In genomic region chr2:143261986-143262784, GRCh38 we compare ENCODE assay signal across 9 cellular contexts.
A peak's percentile ranks its signal among the peaks of the same experiment; 100 is the strongest.
DNase-seq lines count a peak whose midpoint lies in the region; ATAC-seq and TF ChIP-seq lines count a peak whose summit lies in the region.
"Had no signal": no experiment of that assay in that cellular context is flagged by ENCODE, and none has a peak within 500 bp of the region (broad histone marks: within the 10 kb centered on the region; RNA-seq: fewer than 3 reads in every experiment).

No MANE protein-coding gene starts in this region.

- peak overlapping the region; percentile 65 for H3K4me3 Mint-ChIP-seq in activated naive CD4-positive, alpha-beta T cell treated with anti-CD3 and anti-CD28 coated beads for 36 hours
- no peak overlapping the region for H3K4me3 Mint-ChIP-seq in stimulated activated naive B cell treated with anti-CD40 and anti-IgM and Interleukin-4, amounts not matched to agents 10 μg/mL and 1 μg/mL and 100 μg/mL, for 72 hours
- no peak overlapping the region for H3K4me3 Mint-ChIP-seq in osteocyte (ENCODE audit: unreplicated experiment)

- peak overlapping the region; percentile 72 for H3K4me2 ChIP-seq in Loucy (ENCODE audit: low read depth, low read length, poor library complexity, severe bottlenecking)

- H3K4me3 ChIP-seq in left ventricle myocardium inferior (no peak overlapping the region), right atrium auricular region (no peak overlapping the region), Loucy (ENCODE audit: low read length, poor library complexity, severe bottlenecking) (peak overlapping the region; percentile 50)

- CTCF ChIA-PET in activated naive CD4-positive, alpha-beta T cell treated with anti-CD3 and anti-CD28 coated beads for 36 hours (lab: Charles Lee), result interaction anchor here (0.6 to 7.9 kb wide), 12 partner anchors 10 to 267 kb away, joined by 3 to 128 read pairs (median 4); no protein-coding TSS in a partner anchor

- no peak for TF ChIP-seq CTCF in left ventricle myocardium inferior (IDR thresholded peaks at IDR 0.05; ENCODE audit: borderline replicate concordance)
- no peak for TF ChIP-seq CTCF in right atrium auricular region (IDR thresholded peaks at IDR 0.05)
- no peak for TF ChIP-seq CTCF in Loucy (conservative IDR thresholded peaks at IDR 0.05; ENCODE audit: low read length)
- no peak for TF ChIP-seq CTCF in osteocyte (IDR thresholded peaks at IDR 0.05)

- no peaks in the 10 kb centered on the region for H3K27me3 ChIP-seq in left ventricle myocardium inferior (ENCODE audit: low read depth)
- H3K27me3 ChIP-seq in right atrium auricular region, result no peaks in the 10 kb centered on the region
- H3K27me3 ChIP-seq in Loucy (ENCODE audit: insufficient read depth, low read length, poor library complexity, severe bottlenecking), result no peaks in the 10 kb centered on the region

- no peaks in the 10 kb centered on the region for H3K36me3 ChIP-seq in left ventricle myocardium inferior
- no peaks in the 10 kb centered on the region for H3K36me3 ChIP-seq in right atrium auricular region
- H3K36me3 ChIP-seq in Loucy (ENCODE audit: insufficient read depth, low read length), result peaks cover 30% of the 10 kb centered on the region

- peak; percentile 89 to 93 for ATAC-seq in stimulated activated naive B cell treated with anti-CD40 and anti-IgM and Interleukin-4, amounts not matched to agents 10 μg/mL and 1 μg/mL and 100 μg/mL, for 72 hours (replicated peaks)

- peak overlapping the region; percentile 97 for H3K27ac Mint-ChIP-seq in activated naive CD4-positive, alpha-beta T cell treated with anti-CD3 and anti-CD28 coated beads for 36 hours
- peak overlapping the region; percentile 86 for H3K27ac Mint-ChIP-seq in stimulated activated naive B cell treated with anti-CD40 and anti-IgM and Interleukin-4, amounts not matched to agents 10 μg/mL and 1 μg/mL and 100 μg/mL, for 72 hours
- H3K27ac Mint-ChIP-seq in osteocyte (ENCODE audit: unreplicated experiment), result no peak overlapping the region

- peak overlapping the region; percentile 64 for H3K9ac ChIP-seq in Loucy (ENCODE audit: low read depth, low read length, poor library complexity, severe bottlenecking)

- no peaks in the 10 kb centered on the region for H3K4me1 ChIP-seq in left ventricle myocardium inferior
- no peaks in the 10 kb centered on the region for H3K4me1 ChIP-seq in right atrium auricular region
- peaks cover 54% of the 10 kb centered on the region for H3K4me1 ChIP-seq in Loucy (ENCODE audit: insufficient read depth, low read length, poor library complexity, severe bottlenecking)

- no peaks in the 10 kb centered on the region for H3K9me3 ChIP-seq in left ventricle myocardium inferior (replicated peaks)
- no peaks in the 10 kb centered on the region for H3K9me3 ChIP-seq in right atrium auricular region
- peaks cover 5% of the 10 kb centered on the region; the same call in 1 of the 2 replicates for H3K9me3 ChIP-seq in Loucy (ENCODE audit: insufficient read depth, low read depth, low read length)

- H3K27ac ChIP-seq in left ventricle myocardium inferior (replicated peaks), result no peak overlapping the region
- H3K27ac ChIP-seq in right atrium auricular region, result no peak overlapping the region
- H3K27ac ChIP-seq: C4-2B had no signal

- no peaks in the 10 kb centered on the region for H3K27me3 Mint-ChIP-seq in activated naive CD4-positive, alpha-beta T cell treated with anti-CD3 and anti-CD28 coated beads for 36 hours (ENCODE audit: low read depth)
- no peaks in the 10 kb centered on the region for H3K27me3 Mint-ChIP-seq in stimulated activated naive B cell treated with anti-CD40 and anti-IgM and Interleukin-4, amounts not matched to agents 10 μg/mL and 1 μg/mL and 100 μg/mL, for 72 hours
- H3K27me3 Mint-ChIP-seq in osteocyte (ENCODE audit: unreplicated experiment), result peaks cover 15% of the 10 kb centered on the region

- DNase-seq in left ventricle myocardium inferior (peak; percentile 13), right atrium auricular region (ENCODE audit: low spot score) (no peak), Ammon's horn (ENCODE audit: low spot score) (no peak), osteocyte (ENCODE audit: extremely low spot score, unreplicated experiment) (no peak), amygdala (lab: John Stamatoyannopoulos, UW) (no peak)
- peak; percentile 77 for DNase-seq in activated naive CD4-positive, alpha-beta T cell treated with anti-CD3 and anti-CD28 coated beads for 36 hours
- DNase-seq in stimulated activated naive B cell treated with anti-CD40 and anti-IgM and Interleukin-4, amounts not matched to agents 10 μg/mL and 1 μg/mL and 100 μg/mL, for 72 hours, result no peak

- H3F3A ChIP-seq in Loucy (ENCODE audit: low read depth), result peaks cover 38% of the 10 kb centered on the region

- intact Hi-C loops in left ventricle myocardium inferior (cut with micrococcal nuclease), result no loop called here
- intact Hi-C loops in activated naive CD4-positive, alpha-beta T cell treated with anti-CD3 and anti-CD28 coated beads for 36 hours (cut with micrococcal nuclease), result loop anchor here (1.0 to 5.0 kb wide), 7 partner anchors 18 to 1255 kb away; partner anchors contain the start of gene ARHGAP15

- H3K9me3 Mint-ChIP-seq in activated naive CD4-positive, alpha-beta T cell treated with anti-CD3 and anti-CD28 coated beads for 36 hours, result peaks cover 3% of the 10 kb centered on the region
- peaks cover 2 to 4% of the 10 kb centered on the region in 2 donors for H3K9me3 Mint-ChIP-seq in stimulated activated naive B cell treated with anti-CD40 and anti-IgM and Interleukin-4, amounts not matched to agents 10 μg/mL and 1 μg/mL and 100 μg/mL, for 72 hours
- H3K9me3 Mint-ChIP-seq in osteocyte (ENCODE audit: unreplicated experiment), result no peaks in the 10 kb centered on the region

- H3K9me2 ChIP-seq in Loucy (replicated peaks; ENCODE audit: low read depth, low read length), result no peaks in the 10 kb centered on the region

- peaks cover 18% of the 10 kb centered on the region for H4K20me1 ChIP-seq in Loucy (ENCODE audit: insufficient read depth, low read length, poor library complexity, severe bottlenecking)

- no peak overlapping the region for H2AFZ ChIP-seq in Loucy (ENCODE audit: low read length)

- H3K36me3 Mint-ChIP-seq in activated naive CD4-positive, alpha-beta T cell treated with anti-CD3 and anti-CD28 coated beads for 36 hours (ENCODE audit: low read depth), result peaks cover 11% of the 10 kb centered on the region
- peaks cover 7 to 29% of the 10 kb centered on the region in 2 donors for H3K36me3 Mint-ChIP-seq in stimulated activated naive B cell treated with anti-CD40 and anti-IgM and Interleukin-4, amounts not matched to agents 10 μg/mL and 1 μg/mL and 100 μg/mL, for 72 hours
- H3K36me3 Mint-ChIP-seq in osteocyte (ENCODE audit: unreplicated experiment), result no peaks in the 10 kb centered on the region

- H3K4me1 Mint-ChIP-seq in activated naive CD4-positive, alpha-beta T cell treated with anti-CD3 and anti-CD28 coated beads for 36 hours (ENCODE audit: low read depth), result peaks cover 67% of the 10 kb centered on the region
- H3K4me1 Mint-ChIP-seq in stimulated activated naive B cell treated with anti-CD40 and anti-IgM and Interleukin-4, amounts not matched to agents 10 μg/mL and 1 μg/mL and 100 μg/mL, for 72 hours, result peaks cover 26 to 44% of the 10 kb centered on the region in 2 donors
- H3K4me1 Mint-ChIP-seq in osteocyte (ENCODE audit: unreplicated experiment), result no peaks in the 10 kb centered on the region

- peaks cover 62% of the 10 kb centered on the region for H3K79me2 ChIP-seq in Loucy (ENCODE audit: insufficient read depth, low read length)

Comparison
In these comparisons a context has a peak if more than half of its experiments do, and no peak if none do; other contexts are left out.
1. DNase-seq: peak in left ventricle myocardium inferior (single experiment) and activated naive CD4-positive, alpha-beta T cell treated with anti-CD3 and anti-CD28 coated beads for 36 hours (single experiment); none in right atrium auricular region (single experiment), stimulated activated naive B cell treated with anti-CD40 and anti-IgM and Interleukin-4, amounts not matched to agents 10 μg/mL and 1 μg/mL and 100 μg/mL, for 72 hours (single experiment), Ammon's horn (single experiment), osteocyte (single experiment) and amygdala (0 of 56).